ENCODE assay signal across 9 cellular contexts in the genomic region with DNA sequence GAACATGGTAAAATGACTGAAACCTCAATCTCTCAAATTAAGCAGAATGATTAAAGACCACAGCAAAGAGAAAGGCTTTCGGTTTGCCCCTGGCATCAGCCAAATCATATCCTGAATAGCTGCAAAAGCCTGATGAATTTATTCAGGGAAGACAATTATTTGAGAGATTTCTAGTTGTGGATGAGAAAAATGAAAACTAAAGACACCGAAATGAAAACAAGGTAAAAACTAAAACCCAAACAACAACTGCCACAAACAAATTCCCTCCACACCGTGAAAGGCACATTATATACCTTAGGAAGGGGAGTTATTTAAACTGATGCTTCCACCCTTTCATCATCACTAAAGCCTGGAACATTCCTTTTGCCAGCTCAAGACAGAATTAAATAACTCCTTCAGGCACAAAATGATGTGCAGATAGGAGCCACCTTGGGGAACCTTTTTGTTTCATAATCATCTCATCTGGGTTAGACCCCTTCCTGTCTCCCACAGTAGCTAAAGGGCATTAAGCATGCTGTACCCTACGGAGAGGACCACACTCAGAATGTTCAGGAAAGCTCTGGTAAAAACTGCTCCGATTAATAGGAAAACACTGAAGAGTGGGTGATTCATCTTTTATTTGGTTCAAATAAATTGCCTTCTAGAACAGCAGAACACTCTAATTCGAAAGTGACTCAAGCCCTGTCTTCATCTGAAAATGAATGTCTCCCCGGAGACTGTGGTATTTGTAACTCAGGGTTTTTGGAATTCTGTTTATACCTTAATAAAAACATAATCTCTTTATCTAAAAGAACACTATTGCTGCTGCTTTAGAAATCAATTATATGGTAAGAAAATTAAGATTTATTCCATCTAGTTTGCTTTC. TPM values are rescaled to one million over a fixed set of nuclear protein-coding genes. Genes with fewer than 3 reads are reported as not detected.
DNase-seq lines count a peak whose midpoint lies in the region; ATAC-seq and TF ChIP-seq lines count a peak whose summit lies in the region.
"Had no signal": no experiment of that assay in that cellular context is flagged by ENCODE, and none has a peak within 500 bp of the region (broad histone marks: within the 10 kb centered on the region; RNA-seq: fewer than 3 reads in every experiment).

No MANE protein-coding gene starts in this region.

- H3K27ac ChIP-seq in upper lobe of right lung: no peak overlapping the region

- no peak for ATAC-seq in activated CD8-positive, alpha-beta T cell treated with anti-CD3 and anti-CD28 coated beads for 36 hours
- ATAC-seq in upper lobe of right lung (no peak), HG02870 (IDR thresholded peaks at IDR 0.05; ENCODE audit: unreplicated experiment) (no peak)

- CTCF ChIA-PET in activated naive CD4-positive, alpha-beta T cell treated with anti-CD3 and anti-CD28 coated beads for 36 hours (lab: Charles Lee): interaction anchor here (0.6 to 3.4 kb wide), 13 partner anchors 9 to 414 kb away, joined by 3 to 9 read pairs (median 3); a partner anchor contains a TSS
- CTCF ChIA-PET in activated CD8-positive, alpha-beta T cell treated with anti-CD3 and anti-CD28 coated beads for 36 hours (lab: Charles Lee): interaction anchor here (0.6 to 1.5 kb wide), 21 partner anchors 9 to 611 kb away, joined by 3 to 10 read pairs (median 3); a partner anchor contains a TSS

- H3K27ac Mint-ChIP-seq in activated naive CD4-positive, alpha-beta T cell treated with anti-CD3 and anti-CD28 coated beads for 36 hours: peak overlapping the region; percentile 88
- peak overlapping the region; percentile 95 for H3K27ac Mint-ChIP-seq in activated CD8-positive, alpha-beta T cell treated with anti-CD3 and anti-CD28 coated beads for 36 hours

- peak overlapping the region; percentile 83 for H3K4me3 Mint-ChIP-seq in activated naive CD4-positive, alpha-beta T cell treated with anti-CD3 and anti-CD28 coated beads for 36 hours
- peak overlapping the region; percentile 81 for H3K4me3 Mint-ChIP-seq in activated CD8-positive, alpha-beta T cell treated with anti-CD3 and anti-CD28 coated beads for 36 hours

- peaks cover 4% of the 10 kb centered on the region for H3K36me3 Mint-ChIP-seq in activated naive CD4-positive, alpha-beta T cell treated with anti-CD3 and anti-CD28 coated beads for 36 hours (ENCODE audit: low read depth)
- H3K36me3 Mint-ChIP-seq in activated CD8-positive, alpha-beta T cell treated with anti-CD3 and anti-CD28 coated beads for 36 hours (ENCODE audit: low read depth): peaks cover 14% of the 10 kb centered on the region

- DNase-seq in activated naive CD4-positive, alpha-beta T cell treated with anti-CD3 and anti-CD28 coated beads for 36 hours: no peak
- no peak for DNase-seq in activated naive CD4-positive, alpha-beta T cell treated with Interleukin-2 at 50 U/mL for 16 hours
- DNase-seq in activated CD8-positive, alpha-beta T cell treated with anti-CD3 and anti-CD28 coated beads for 36 hours: no peak
- peak; percentile 82 for DNase-seq in hepatic stellate cell (ENCODE audit: low spot score)
- no peak for DNase-seq in upper lobe of right lung
- DNase-seq in NCI-H2196 (lab: John Stamatoyannopoulos, UW; ENCODE audit: unreplicated experiment): no peak
- no peak for DNase-seq in HUDEP-2 (lab: John Stamatoyannopoulos, UW; ENCODE audit: unreplicated experiment in 76 of 76)

- peak overlapping the region; percentile 51 for H3K4me3 ChIP-seq in upper lobe of right lung

- intact Hi-C loops in activated naive CD4-positive, alpha-beta T cell treated with anti-CD3 and anti-CD28 coated beads for 36 hours (cut with micrococcal nuclease): loop anchor here (1.0 to 5.0 kb wide), 7 partner anchors 70 to 615 kb away; a partner anchor contains a TSS
- intact Hi-C loops in activated CD8-positive, alpha-beta T cell treated with anti-CD3 and anti-CD28 coated beads for 36 hours (cut with micrococcal nuclease): loop anchor here (5.0 to 10.0 kb wide), 4 partner anchors 70 to 415 kb away; a partner anchor contains a TSS
- intact Hi-C loops in upper lobe of right lung (cut with DNase I): no loop called here

- no peaks in the 10 kb centered on the region for H3K27me3 Mint-ChIP-seq in activated naive CD4-positive, alpha-beta T cell treated with anti-CD3 and anti-CD28 coated beads for 36 hours (ENCODE audit: low read depth)
- H3K27me3 Mint-ChIP-seq in activated CD8-positive, alpha-beta T cell treated with anti-CD3 and anti-CD28 coated beads for 36 hours: no peaks in the 10 kb centered on the region

- H3K27me3 ChIP-seq in upper lobe of right lung: no peaks in the 10 kb centered on the region

- H3K4me1 ChIP-seq in upper lobe of right lung: no peaks in the 10 kb centered on the region

- H3K36me3 ChIP-seq in upper lobe of right lung: peaks cover 32% of the 10 kb centered on the region

- no peaks in the 10 kb centered on the region for H3K9me3 Mint-ChIP-seq in activated naive CD4-positive, alpha-beta T cell treated with anti-CD3 and anti-CD28 coated beads for 36 hours
- H3K9me3 Mint-ChIP-seq in activated CD8-positive, alpha-beta T cell treated with anti-CD3 and anti-CD28 coated beads for 36 hours: no peaks in the 10 kb centered on the region
- H3K9me3 Mint-ChIP-seq: neural crest cell had no signal

- POLR2A ChIA-PET in activated CD8-positive, alpha-beta T cell treated with anti-CD3 and anti-CD28 coated beads for 36 hours (lab: Charles Lee): interaction anchor here (1.0 to 2.0 kb wide), 6 partner anchors 9 to 399 kb away, joined by 3 to 8 read pairs (median 3); a partner anchor contains a TSS

- TF ChIP-seq CTCF in activated CD8-positive, alpha-beta T cell treated with anti-CD3 and anti-CD28 coated beads for 36 hours (IDR thresholded peaks at IDR 0.05): peak; percentile 27
- no peak for TF ChIP-seq CTCF in upper lobe of right lung (IDR thresholded peaks at IDR 0.05)

- no peaks in the 10 kb centered on the region for H3K9me3 ChIP-seq in upper lobe of right lung

- H3K4me1 Mint-ChIP-seq in activated naive CD4-positive, alpha-beta T cell treated with anti-CD3 and anti-CD28 coated beads for 36 hours (ENCODE audit: low read depth): peaks cover 23% of the 10 kb centered on the region
- H3K4me1 Mint-ChIP-seq in activated CD8-positive, alpha-beta T cell treated with anti-CD3 and anti-CD28 coated beads for 36 hours (ENCODE audit: low read depth): peaks cover 32% of the 10 kb centered on the region

RNA-seq across cellular contexts. Expression of a gene that starts 9.1 kb away (rescaled TPM):
- not detected for total RNA-seq in activated naive CD4-positive, alpha-beta T cell treated with anti-CD3 and anti-CD28 coated beads for 36 hours
- total RNA-seq in activated CD8-positive, alpha-beta T cell treated with anti-CD3 and anti-CD28 coated beads for 36 hours: not detected
- total RNA-seq in upper lobe of right lung: not detected
- total RNA-seq: neural crest cell had no signal
